In the genomic region with DNA sequence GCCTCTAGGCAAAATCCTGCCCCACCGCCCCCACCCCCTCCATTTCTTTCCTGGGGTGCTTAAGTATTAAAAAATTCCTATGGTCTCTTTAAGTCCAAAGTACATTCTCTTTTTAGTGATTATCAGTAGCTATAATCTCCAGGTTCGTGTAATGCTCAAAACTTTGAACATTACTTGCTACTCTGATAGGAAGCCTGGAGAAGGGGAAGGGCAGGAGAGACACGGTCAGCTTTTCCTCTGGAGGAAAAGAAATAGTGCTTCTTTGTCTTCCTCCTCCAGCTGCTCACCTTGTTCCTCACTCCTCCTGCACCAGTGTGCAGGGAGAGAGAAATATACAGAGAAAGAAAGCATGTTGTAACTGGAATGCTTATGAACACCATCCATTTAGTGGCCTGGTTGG, we compare ENCODE assay signal across 22 cellular contexts.
"Had no signal": no experiment of that assay in that cellular context is flagged by ENCODE, and none has a peak within 500 bp of the region (broad histone marks: within the 10 kb centered on the region; RNA-seq: fewer than 3 reads in every experiment).

No MANE protein-coding gene starts in this region.

- DNase-seq: esophagus squamous epithelium; foreskin fibroblast; glutamatergic neuron; immature natural killer cell; left ventricle myocardium superior; mesenchymal stem cell; midbrain; naive B cell; posterior cingulate gyrus; sigmoid colon; stimulated activated CD4-positive, alpha-beta T cell treated with anti-CD3 and anti-CD28 coated beads, Interleukin-2, amount 100 ng/mL, for 48 hours; stimulated activated naive CD8-positive, alpha-beta T cell treated with anti-CD3 and anti-CD28 coated beads, Interleukin-15, Interleukin-2, amounts not matched to agents 100 U/mL and 50 U/mL, for 24 hours; tibial artery; upper lobe of right lung had no signal

- H3K4me1 Mint-ChIP-seq: immature natural killer cell, nephron had no signal

- H3K9me3 Mint-ChIP-seq: dendritic cell treated with granulocyte-macrophage colony-stimulating factor and Interleukin-4, amounts not matched to agents 40 ng/mL and 50 ng/mL, for 4 days; immature natural killer cell; nephron had no signal

- H3K4me3 Mint-ChIP-seq: dendritic cell treated with granulocyte-macrophage colony-stimulating factor and Interleukin-4, amounts not matched to agents 40 ng/mL and 50 ng/mL, for 4 days; immature natural killer cell; naive B cell; nephron had no signal

- ATAC-seq: gastroesophageal sphincter; left ventricle myocardium superior; stimulated activated naive CD8-positive, alpha-beta T cell treated with anti-CD3 and anti-CD28 coated beads, Interleukin-15, Interleukin-2, amounts not matched to agents 100 U/mL and 50 U/mL, for 24 hours; upper lobe of right lung had no signal

- H3K27ac ChIP-seq: esophagus squamous epithelium, gastroesophageal sphincter, neutrophil, right atrium auricular region, sigmoid colon, skin epidermis, tibial artery, upper lobe of right lung, vagina had no signal

- H3K27ac Mint-ChIP-seq: dendritic cell treated with granulocyte-macrophage colony-stimulating factor and Interleukin-4, amounts not matched to agents 40 ng/mL and 50 ng/mL, for 4 days; immature natural killer cell; nephron had no signal

- H3K36me3 Mint-ChIP-seq: immature natural killer cell had no signal

- H3K4me3 ChIP-seq: esophagus squamous epithelium, gastroesophageal sphincter, lung, right atrium auricular region, sigmoid colon, skin epidermis, tibial artery, upper lobe of right lung, vagina had no signal

- H3K27me3 ChIP-seq: esophagus squamous epithelium, gastroesophageal sphincter, neutrophil, right atrium auricular region, sigmoid colon, tibial artery, upper lobe of right lung, vagina had no signal

- H3K27me3 Mint-ChIP-seq: dendritic cell treated with granulocyte-macrophage colony-stimulating factor and Interleukin-4, amounts not matched to agents 40 ng/mL and 50 ng/mL, for 4 days had no signal

- H3K9me3 ChIP-seq: esophagus squamous epithelium, gastroesophageal sphincter, neutrophil, right atrium auricular region, sigmoid colon, tibial artery, upper lobe of right lung, vagina had no signal

- H3K4me1 ChIP-seq: esophagus squamous epithelium, gastroesophageal sphincter, right atrium auricular region, sigmoid colon, tibial artery, upper lobe of right lung, vagina had no signal

- H3K36me3 ChIP-seq: esophagus squamous epithelium, gastroesophageal sphincter, neutrophil, right atrium auricular region, sigmoid colon, tibial artery, upper lobe of right lung, vagina had no signal
